ENCODE assay signal across 30 cellular contexts in genomic region chr2:29618024-29618423, GRCh38.
"Had no signal": no experiment of that assay in that cellular context is flagged by ENCODE, and none has a peak within 500 bp of the region (broad histone marks: within the 10 kb centered on the region; RNA-seq: fewer than 3 reads in every experiment).

No MANE protein-coding gene starts in this region.

- H3K36me3 Mint-ChIP-seq: activated CD4-positive, alpha-beta memory T cell treated with anti-CD3 and anti-CD28 coated beads for 36 hours; activated naive CD4-positive, alpha-beta T cell treated with anti-CD3 and anti-CD28 coated beads, Interleukin-2, amount 50 U/mL, for 72 hours; T-cell had no signal

- H3K9me3 Mint-ChIP-seq: activated CD4-positive, alpha-beta memory T cell treated with anti-CD3 and anti-CD28 coated beads for 36 hours; activated naive CD4-positive, alpha-beta T cell treated with anti-CD3 and anti-CD28 coated beads for 36 hours; activated naive CD4-positive, alpha-beta T cell treated with anti-CD3 and anti-CD28 coated beads, Interleukin-2, amount 50 U/mL, for 72 hours; activated T-cell treated with anti-CD3 and anti-CD28 coated beads, Interleukin-2, amount 50 U/mL, for 4 hours; activated T-helper 1 cell treated with anti-CD3 and anti-CD28 coated beads, Interleukin-12 subunit alpha, Interleukin-12 subunit beta, Interleukin-2, Interleukin-4 antibody, amounts not matched to agents 30 ng/mL and 10 ng/mL and 1 ng/mL, durations not matched to agents 14 hours and 24 hours and 36 hours; T-cell had no signal

- H3K4me1 ChIP-seq: adrenal gland, breast epithelium had no signal

- H3K36me3 ChIP-seq: adrenal gland, breast epithelium, SJCRH30 had no signal

- H3K4me3 Mint-ChIP-seq: activated B cell treated with CpG ODN at 0.5 μM for 24 hours; activated CD4-positive, alpha-beta memory T cell treated with anti-CD3 and anti-CD28 coated beads for 36 hours; activated naive CD4-positive, alpha-beta T cell treated with anti-CD3 and anti-CD28 coated beads for 36 hours; activated T-cell treated with anti-CD3 and anti-CD28 coated beads, Interleukin-2, amount 50 U/mL, for 4 hours; activated T-helper 1 cell treated with anti-CD3 and anti-CD28 coated beads, Interleukin-12 subunit alpha, Interleukin-12 subunit beta, Interleukin-2, Interleukin-4 antibody, amounts not matched to agents 30 ng/mL and 10 ng/mL and 1 ng/mL, durations not matched to agents 14 hours and 24 hours and 36 hours; T-cell; T-helper 17 cell had no signal

- H3K27ac ChIP-seq: adrenal gland, body of pancreas, breast epithelium, SJCRH30, SK-N-MC, VCaP had no signal

- H3K27me3 ChIP-seq: adrenal gland, body of pancreas, breast epithelium, SJCRH30 had no signal

- H3K9me3 ChIP-seq: adrenal gland, body of pancreas, breast epithelium, SJCRH30 had no signal

- H3K4me3 ChIP-seq: adrenal gland, body of pancreas, breast epithelium, SJCRH30, SK-N-MC had no signal

- DNase-seq: activated B cell treated with CpG ODN at 0.5 μM for 24 hours; activated CD4-positive, alpha-beta memory T cell treated with anti-CD3 and anti-CD28 coated beads for 36 hours; activated CD4-positive, alpha-beta T cell treated with anti-CD3 and anti-CD28 coated beads for 4 hours; activated CD4-positive, alpha-beta T cell treated with anti-CD3 and anti-CD28 coated beads, Interleukin-2, amount 50 U/mL, for 1 hour; activated CD4-positive, CD25-positive, alpha-beta regulatory T cell treated with anti-CD3 and anti-CD28 coated beads, Interleukin-2, amount 50 U/mL, for 72 hours; activated CD8-positive, alpha-beta memory T cell treated with anti-CD3 and anti-CD28 coated beads, Interleukin-2, amount 50 U/mL, for 4 hours; activated gamma-delta T cell treated with Interleukin-2 at 50 U/mL for 16 hours; activated naive CD4-positive, alpha-beta T cell treated with anti-CD3 and anti-CD28 coated beads for 36 hours; activated T-cell treated with anti-CD3 and anti-CD28 coated beads for 4 hours; activated T-cell treated with anti-CD3 and anti-CD28 coated beads, Interleukin-2, amount 50 U/mL, for 4 hours; adrenal gland; body of pancreas; caudate nucleus; Karpas-422; NCI-H1048; NCI-H1105 treated with DMSO at 0.1 percent for 48 hours; NCI-H1436; NCI-H1694; NCI-H1930; NCI-H345; NCI-H524 treated with DMSO at 0.1 percent for 48 hours; SHP77; SJCRH30; T-cell; T-helper 17 cell had no signal

- H3K4me1 Mint-ChIP-seq: activated B cell treated with CpG ODN at 0.5 μM for 24 hours, T-cell, T-helper 17 cell had no signal

- H3K27ac Mint-ChIP-seq: activated B cell treated with CpG ODN at 0.5 μM for 24 hours; activated CD4-positive, alpha-beta memory T cell treated with anti-CD3 and anti-CD28 coated beads for 36 hours; activated naive CD4-positive, alpha-beta T cell treated with anti-CD3 and anti-CD28 coated beads for 36 hours; activated naive CD4-positive, alpha-beta T cell treated with anti-CD3 and anti-CD28 coated beads, Interleukin-2, amount 50 U/mL, for 72 hours; activated T-helper 1 cell treated with anti-CD3 and anti-CD28 coated beads, Interleukin-12 subunit alpha, Interleukin-12 subunit beta, Interleukin-2, Interleukin-4 antibody, amounts not matched to agents 30 ng/mL and 10 ng/mL and 1 ng/mL, durations not matched to agents 14 hours and 24 hours and 36 hours; T-cell; T-helper 17 cell had no signal
